Comparison of ENCODE assay signal across 8 cellular contexts in the genomic region with DNA sequence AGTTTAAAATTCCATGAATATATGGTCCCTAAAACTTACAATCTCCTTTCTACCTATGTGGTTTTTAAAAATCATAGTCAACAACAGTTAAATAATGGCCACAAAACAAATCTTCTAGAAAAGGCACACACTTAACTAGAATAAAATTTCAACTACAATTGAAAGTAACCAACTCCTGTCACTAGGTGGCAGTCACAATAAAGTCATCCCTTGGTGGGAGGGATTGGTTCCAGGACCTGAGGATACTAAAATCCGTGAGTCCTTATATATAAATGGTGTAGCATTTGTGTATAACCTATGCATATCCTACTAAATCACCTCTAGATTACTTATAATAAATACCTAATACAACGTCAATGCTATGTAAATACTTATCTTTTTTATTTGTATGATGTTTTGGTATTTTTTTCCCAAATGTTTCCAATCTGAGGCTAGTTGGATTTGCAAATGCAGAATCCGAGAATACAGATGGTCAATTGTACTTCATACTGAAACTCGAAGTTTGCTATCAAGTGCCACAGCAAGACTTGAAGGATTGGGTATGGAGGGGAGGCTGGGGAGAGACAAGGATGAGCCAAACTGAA.
DNase-seq lines count a peak whose midpoint lies in the region; ATAC-seq and TF ChIP-seq lines count a peak whose summit lies in the region.

No MANE protein-coding gene starts in this region.

- DNase-seq in NCI-H2107 treated with DMSO at 0.1 percent for 48 hours (lab: John Stamatoyannopoulos, UW; ENCODE audit: unreplicated experiment) (peak; percentile 44), NCI-H2107 (lab: John Stamatoyannopoulos, UW) (no peak), NB4 (ENCODE audit: low read depth) (peak; percentile 40), glutamatergic neuron (no peak), C1 segment of cervical spinal cord (lab: John Stamatoyannopoulos, UW) (no peak)

- no peak overlapping the region for H3K4me3 ChIP-seq in NB4 (ENCODE audit: low read depth, low read length)
- H3K4me3 ChIP-seq in skeletal muscle tissue (ENCODE audit: low read length in 3 of 3), result peak overlapping the region in 1 of 3 donors; percentile 24

- H3K9me3 Mint-ChIP-seq in glutamatergic neuron (ENCODE audit: unreplicated experiment), result no peaks in the 10 kb centered on the region

- H3K4me3 Mint-ChIP-seq in glutamatergic neuron (ENCODE audit: unreplicated experiment), result no peak overlapping the region

- H3K27ac Mint-ChIP-seq in glutamatergic neuron (ENCODE audit: unreplicated experiment), result no peak overlapping the region

- no peaks in the 10 kb centered on the region for H3K9me3 ChIP-seq in skeletal muscle tissue (ENCODE audit: control insufficient read depth in 3 of 3, low read length in 3 of 3)

- H3K36me3 ChIP-seq in skeletal muscle tissue (ENCODE audit: control insufficient read depth in 3 of 3, insufficient read depth in 3 of 3, low read length in 3 of 3), result no peaks in the 10 kb centered on the region

- no peaks in the 10 kb centered on the region for H3K27me3 Mint-ChIP-seq in glutamatergic neuron (ENCODE audit: unreplicated experiment)

- peak; percentile 41 for TF ChIP-seq CTCF in NB4 (IDR thresholded peaks at IDR 0.05; ENCODE audit: low read depth, low read length)
- peak; percentile 80 for TF ChIP-seq CTCF in VCaP (conservative IDR thresholded peaks at IDR 0.05)
- TF ChIP-seq CTCF in glutamatergic neuron (IDR thresholded peaks at IDR 0.05; ENCODE audit: partially characterized antibody, unreplicated experiment), result peak; percentile 76

- no peaks in the 10 kb centered on the region for H3K36me3 Mint-ChIP-seq in glutamatergic neuron (ENCODE audit: unreplicated experiment)

- no peak for TF ChIP-seq POLR2A in NB4 (IDR thresholded peaks at IDR 0.05; ENCODE audit: extremely low read depth, insufficient read length)

- no peak for ATAC-seq in HG03159 (IDR thresholded peaks at IDR 0.05; ENCODE audit: unreplicated experiment)

- H3K4me1 Mint-ChIP-seq in glutamatergic neuron (ENCODE audit: low read depth, unreplicated experiment), result peaks cover 5% of the 10 kb centered on the region

- peak overlapping the region; percentile 12 to 36 (median 25) for H3K9ac ChIP-seq in skeletal muscle tissue (ENCODE audit: low read depth in 1 of 3, low read length in 3 of 3)

- H3K27ac ChIP-seq in VCaP, result peak overlapping the region; percentile 88
- H3K27ac ChIP-seq in skeletal muscle tissue (ENCODE audit: low read depth, low read length), result peak overlapping the region; percentile 67

- no peaks in the 10 kb centered on the region for H3K27me3 ChIP-seq in skeletal muscle tissue (ENCODE audit: control insufficient read depth in 3 of 3, insufficient read depth in 3 of 3, low read length in 3 of 3)

- H3K4me1 ChIP-seq in skeletal muscle tissue (ENCODE audit: control insufficient read depth in 3 of 3, insufficient read depth in 3 of 3, low read length in 3 of 3), result peaks cover 13 to 20% (median 14%) of the 10 kb centered on the region in 3 donors

Comparison
In these comparisons a context has a peak if more than half of its experiments do, and no peak if none do; other contexts are left out.
1. DNase-seq: peak in NCI-H2107 treated with DMSO at 0.1 percent for 48 hours (single experiment) and NB4 (single experiment); none in NCI-H2107 (single experiment), glutamatergic neuron (single experiment) and C1 segment of cervical spinal cord (0 of 14).
2. Peak in every context shown above with its lines, with median percentiles within 50 percentile points of each other: CTCF ChIP-seq.